In the genomic region with DNA sequence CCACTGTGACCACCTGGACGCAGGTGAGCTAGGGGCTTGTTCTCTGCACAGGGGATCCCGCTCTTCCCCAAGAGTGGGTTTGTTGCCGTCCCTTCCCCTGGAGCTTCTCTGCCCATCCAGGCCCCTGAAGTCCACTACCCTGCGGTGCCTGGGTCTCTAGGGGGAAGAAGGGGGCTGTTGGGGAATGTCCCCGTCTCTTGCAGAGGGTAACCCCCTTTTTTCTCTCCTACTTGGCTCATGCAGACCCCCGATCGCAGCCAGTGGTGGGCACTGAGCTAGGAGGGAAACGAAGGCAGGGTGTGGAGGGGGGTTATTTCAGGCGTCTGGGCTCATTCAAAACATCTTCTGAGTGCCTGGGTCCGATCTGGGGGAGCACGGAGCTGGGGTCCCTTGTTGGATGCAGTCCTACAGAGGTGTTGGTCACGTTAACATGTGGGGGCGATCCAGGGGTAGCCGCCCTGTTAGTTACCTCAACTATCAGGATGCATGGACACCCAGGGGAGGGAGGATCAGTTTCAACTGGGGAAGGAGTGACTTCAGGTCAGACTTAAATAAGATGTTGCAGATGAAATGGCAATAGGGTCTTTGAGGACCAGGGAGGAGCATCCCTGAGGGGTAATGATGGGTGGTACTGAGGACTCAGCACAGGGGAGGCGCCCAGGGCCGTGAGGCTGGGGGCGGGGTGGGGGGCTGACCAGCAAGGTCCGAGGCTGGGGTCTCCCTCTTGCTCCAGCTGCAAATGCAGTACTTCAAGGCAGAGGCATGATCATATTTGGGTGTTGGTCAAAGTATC, we compare ENCODE assay signal across 8 cellular contexts. TPM values are rescaled to one million over a fixed set of nuclear protein-coding genes. Genes with fewer than 3 reads are reported as not detected.
DNase-seq lines count a peak whose midpoint lies in the region; ATAC-seq and TF ChIP-seq lines count a peak whose summit lies in the region.
"Not testable (repeated sequence)": the region's sequence is repeated elsewhere in the genome, so short reads cannot be mapped to it uniquely, and the experiment has no call there.

No MANE protein-coding gene starts in this region.

- not testable (repeated sequence) for H3K9me3 Mint-ChIP-seq in activated T-helper 1 cell treated with anti-CD3 and anti-CD28 coated beads, Interleukin-12 subunit alpha, Interleukin-12 subunit beta, Interleukin-2, Interleukin-4 antibody, amounts not matched to agents 30 ng/mL and 10 ng/mL and 1 ng/mL, durations not matched to agents 14 hours and 24 hours and 36 hours; naive B cell

- H3K4me1 Mint-ChIP-seq in activated T-helper 1 cell treated with anti-CD3 and anti-CD28 coated beads, Interleukin-12 subunit alpha, Interleukin-12 subunit beta, Interleukin-2, Interleukin-4 antibody, amounts not matched to agents 30 ng/mL and 10 ng/mL and 1 ng/mL, durations not matched to agents 14 hours and 24 hours and 36 hours (ENCODE audit: low read depth) = peaks cover 12% of the 10 kb centered on the region
- peaks cover 13 to 33% (median 21%) of the 10 kb centered on the region in 3 donors for H3K4me1 Mint-ChIP-seq in naive B cell

- H3K27ac ChIP-seq in ACC112 (ENCODE audit: low read depth, low read length); GM23248; PC-3 (ENCODE audit: low read length); smooth muscle cell (ENCODE audit: low read depth): not testable (repeated sequence)

- H3F3A ChIP-seq in GM23248 (ENCODE audit: insufficient read depth); PC-3 (ENCODE audit: low read length, unreplicated experiment); smooth muscle cell (ENCODE audit: low read depth): not testable (repeated sequence)

- H3K9ac ChIP-seq in GM23248 (peak overlapping the region; percentile 84), PC-3 (ENCODE audit: low read length) (peak overlapping the region; percentile 56)
- not testable (repeated sequence) for H3K9ac ChIP-seq in smooth muscle cell (ENCODE audit: low read depth)

- not testable (repeated sequence) for H3K9me2 ChIP-seq in GM23248 (ENCODE audit: insufficient read depth); PC-3 (replicated peaks; ENCODE audit: low read length)

- H3K4me2 ChIP-seq in GM23248 (ENCODE audit: unreplicated experiment) (peak overlapping the region; percentile 68), PC-3 (ENCODE audit: low read length) (peak overlapping the region; percentile 97), smooth muscle cell (peak overlapping the region; percentile 86)

- not testable (repeated sequence) for H3K36me3 Mint-ChIP-seq in activated T-helper 1 cell treated with anti-CD3 and anti-CD28 coated beads, Interleukin-12 subunit alpha, Interleukin-12 subunit beta, Interleukin-2, Interleukin-4 antibody, amounts not matched to agents 30 ng/mL and 10 ng/mL and 1 ng/mL, durations not matched to agents 14 hours and 24 hours and 36 hours (ENCODE audit: low read depth); naive B cell

- not testable (repeated sequence) for BruUV-seq in PC-3 (replicated peaks; lab: Mats Ljungman, UMichigan)

- H2AFZ ChIP-seq in ACC112 (ENCODE audit: low read length, unreplicated experiment) (peak overlapping the region; percentile 97), GM23248 (peak overlapping the region; percentile 96), PC-3 (ENCODE audit: low read length) (peak overlapping the region; percentile 89), smooth muscle cell (ENCODE audit: low read depth) (peak overlapping the region; percentile 100)

- not testable (repeated sequence) for TF ChIP-seq CTCF in PC-3 (conservative IDR thresholded peaks at IDR 0.05; ENCODE audit: low read depth, low read length); choroid plexus epithelial cell (conservative IDR thresholded peaks at IDR 0.05; ENCODE audit: low read depth, low read length); smooth muscle cell (IDR thresholded peaks at IDR 0.05; ENCODE audit: borderline replicate concordance, insufficient read depth, poor library complexity, severe bottlenecking)

- ATAC-seq in PC-3; naive B cell (ENCODE audit: low read depth in 2 of 2): not testable (repeated sequence)
- peak; percentile 8 for ATAC-seq in left ventricle myocardium superior

- CTCF ChIA-PET in PC-3 (lab: Charles Lee) = interaction anchor here (1.2 kb wide), 1 partner anchor 42 kb away, joined by 3 read pairs; a partner anchor contains a TSS

- not testable (repeated sequence) for H3K9me3 ChIP-seq in GM23248 (ENCODE audit: low read depth); PC-3 (ENCODE audit: low read length); smooth muscle cell (replicated peaks; ENCODE audit: low read depth)

- peak overlapping the region; percentile 87 for H3K4me3 Mint-ChIP-seq in activated T-helper 1 cell treated with anti-CD3 and anti-CD28 coated beads, Interleukin-12 subunit alpha, Interleukin-12 subunit beta, Interleukin-2, Interleukin-4 antibody, amounts not matched to agents 30 ng/mL and 10 ng/mL and 1 ng/mL, durations not matched to agents 14 hours and 24 hours and 36 hours
- H3K4me3 Mint-ChIP-seq in naive B cell = peak overlapping the region; percentile 86 to 94 (median 88)

- not testable (repeated sequence) for H3K4me1 ChIP-seq in ACC112 (ENCODE audit: control insufficient read depth, insufficient read depth, low read length, unreplicated experiment); GM23248 (ENCODE audit: insufficient read depth); PC-3 (ENCODE audit: insufficient read depth, low read length); smooth muscle cell (ENCODE audit: low read depth)

- H3K36me3 ChIP-seq in ACC112 (ENCODE audit: insufficient read depth, low read length); GM23248 (ENCODE audit: low read depth); PC-3 (ENCODE audit: low read depth, low read length); smooth muscle cell (ENCODE audit: low read depth): not testable (repeated sequence)

- H4K20me1 ChIP-seq in GM23248 (ENCODE audit: insufficient read depth); PC-3 (ENCODE audit: low read length); smooth muscle cell (ENCODE audit: low read depth): not testable (repeated sequence)

- peak overlapping the region; percentile 82 for H3K4me3 ChIP-seq in ACC112 (ENCODE audit: low read depth, low read length)
- H3K4me3 ChIP-seq in GM23248 = peak overlapping the region; percentile 65
- H3K4me3 ChIP-seq in PC-3 (ENCODE audit: low read length) = peak overlapping the region; percentile 80
- H3K4me3 ChIP-seq in choroid plexus epithelial cell (ENCODE audit: low read depth, low read length) = peak overlapping the region; percentile 78
- H3K4me3 ChIP-seq in smooth muscle cell = peak overlapping the region; percentile 73

- WGBS in GM23248 (ENCODE audit: low coverage in 1 of 2, low lambda C conversion rate in 2 of 2, missing lambda C conversion rate in 2 of 2), 2 experiments = 38 to 40% methylated on average over 15 to 18 of the region's 18 CpGs
- WGBS in smooth muscle cell (ENCODE audit: low lambda C conversion rate) = 59% methylated on average over 17 of the region's 18 CpGs

- not testable (repeated sequence) for H3K27me3 ChIP-seq in ACC112 (ENCODE audit: insufficient read depth, low read length); GM23248 (replicated peaks; ENCODE audit: insufficient read depth); PC-3 (ENCODE audit: low read length); smooth muscle cell (ENCODE audit: low read depth)

- not testable (repeated sequence) for DNase-seq in GM23248; PC-3; activated T-helper 1 cell treated with anti-CD3 and anti-CD28 coated beads, Interleukin-12 subunit alpha, Interleukin-12 subunit beta, Interleukin-2, Interleukin-4 antibody, amounts not matched to agents 30 ng/mL and 10 ng/mL and 1 ng/mL, durations not matched to agents 14 hours and 24 hours and 36 hours (ENCODE audit: low spot score); choroid plexus epithelial cell (ENCODE audit: low read depth); left ventricle myocardium superior; naive B cell; smooth muscle cell (lab: John Stamatoyannopoulos, UW; ENCODE audit: unreplicated experiment)

- H3K79me2 ChIP-seq in ACC112 (ENCODE audit: control insufficient read depth, insufficient read depth, low read length, unreplicated experiment); GM23248 (ENCODE audit: insufficient read depth); PC-3 (ENCODE audit: low read length); smooth muscle cell (ENCODE audit: low read depth): not testable (repeated sequence)

- POLR2A ChIA-PET in PC-3 (lab: Charles Lee; ENCODE audit: unreplicated experiment) = not testable (repeated sequence)

- H3K27ac Mint-ChIP-seq in activated T-helper 1 cell treated with anti-CD3 and anti-CD28 coated beads, Interleukin-12 subunit alpha, Interleukin-12 subunit beta, Interleukin-2, Interleukin-4 antibody, amounts not matched to agents 30 ng/mL and 10 ng/mL and 1 ng/mL, durations not matched to agents 14 hours and 24 hours and 36 hours = peak overlapping the region; percentile 82
- H3K27ac Mint-ChIP-seq in naive B cell = peak overlapping the region; percentile 67 to 92 (median 88)

- not testable (repeated sequence) for H3K27me3 Mint-ChIP-seq in activated T-helper 1 cell treated with anti-CD3 and anti-CD28 coated beads, Interleukin-12 subunit alpha, Interleukin-12 subunit beta, Interleukin-2, Interleukin-4 antibody, amounts not matched to agents 30 ng/mL and 10 ng/mL and 1 ng/mL, durations not matched to agents 14 hours and 24 hours and 36 hours (ENCODE audit: insufficient read depth); naive B cell

- intact Hi-C loops in PC-3 (cut with micrococcal nuclease); left ventricle myocardium superior (cut with micrococcal nuclease): not testable (repeated sequence)
- intact Hi-C loops in activated T-helper 1 cell treated with anti-CD3 and anti-CD28 coated beads, Interleukin-12 subunit alpha, Interleukin-12 subunit beta, Interleukin-2, Interleukin-4 antibody, amounts not matched to agents 30 ng/mL and 10 ng/mL and 1 ng/mL, durations not matched to agents 14 hours and 24 hours and 36 hours (cut with micrococcal nuclease) = loop anchor here (1.0 to 2.0 kb wide), 4 partner anchors 42 to 427 kb away; a partner anchor contains a TSS

- in situ Hi-C loops in GM23248 (cut with MboI) = not testable (repeated sequence)

RNA-seq across cellular contexts. Expression of a gene that starts 42.2 kb away (rescaled TPM):
- total RNA-seq in GM23248 (2014; rRNA removed; shearing (Covaris generic)) = 32.0 and 32.6 TPM in 2 replicates
- polyA plus RNA-seq in GM23248 (2016; fragmentation: Nextera tagmentation; extraction: Ambion mirVana) = 35.3 and 36.0 TPM in 2 replicates
- total RNA-seq in PC-3 (2014; rRNA removed) = 21.1 and 22.2 TPM in 2 replicates
- total RNA-seq in activated T-helper 1 cell treated with anti-CD3 and anti-CD28 coated beads, Interleukin-12 subunit alpha, Interleukin-12 subunit beta, Interleukin-2, Interleukin-4 antibody, amounts not matched to agents 30 ng/mL and 10 ng/mL and 1 ng/mL, durations not matched to agents 14 hours and 24 hours and 36 hours = 39.2 and 40.2 TPM in 2 replicates
- total RNA-seq in left ventricle myocardium superior = 24.5 TPM
- 10 to 100 TPM; 16.0 to 39.2 (median 22.6) TPM for polyA plus RNA-seq in naive B cell (ENCODE audit: low read depth in 6 of 6)
- total RNA-seq in smooth muscle cell = 23.5 and 26.3 TPM in 2 replicates
- 27.4 and 28.1 TPM in 2 replicates for polyA plus RNA-seq in smooth muscle cell

RNA-seq across cellular contexts. Expression of a gene that starts 56.9 kb away (rescaled TPM):
- not detected in 2 replicates for total RNA-seq in GM23248 (2014; rRNA removed; shearing (Covaris generic))
- polyA plus RNA-seq in GM23248 (2016; fragmentation: Nextera tagmentation; extraction: Ambion mirVana) = not detected in 2 replicates
- not detected in 2 replicates for total RNA-seq in PC-3 (2014; rRNA removed)
- total RNA-seq in activated T-helper 1 cell treated with anti-CD3 and anti-CD28 coated beads, Interleukin-12 subunit alpha, Interleukin-12 subunit beta, Interleukin-2, Interleukin-4 antibody, amounts not matched to agents 30 ng/mL and 10 ng/mL and 1 ng/mL, durations not matched to agents 14 hours and 24 hours and 36 hours = not detected in 2 replicates
- not detected for total RNA-seq in left ventricle myocardium superior
- polyA plus RNA-seq in naive B cell (ENCODE audit: low read depth in 6 of 6) = under 1 TPM in 2 of 6 donors, not detected in 4; 0.47 to 0.52 TPM
- total RNA-seq in smooth muscle cell = not detected in 2 replicates
- not detected in 2 replicates for polyA plus RNA-seq in smooth muscle cell
